14 cellular contexts compared by ENCODE assay signal in the genomic region with DNA sequence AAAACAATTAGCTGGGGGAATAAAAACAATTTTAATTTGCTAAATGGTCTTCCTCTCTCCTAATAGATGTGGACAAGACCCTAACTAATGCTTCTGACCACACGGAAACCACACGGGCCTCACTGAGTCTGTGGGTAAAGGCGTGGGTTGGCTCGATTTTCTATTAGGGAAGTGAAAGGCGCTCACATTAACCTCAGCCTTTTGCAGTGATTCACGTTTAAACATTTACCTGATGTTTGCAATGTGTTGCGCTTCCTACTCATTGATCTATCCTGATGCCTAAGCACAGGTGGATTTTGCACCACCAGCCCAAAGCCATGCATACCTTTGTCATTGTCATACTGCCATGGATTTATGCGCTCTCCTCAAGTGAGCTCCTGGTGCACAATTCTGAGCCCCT.
DNase-seq lines count a peak whose midpoint lies in the region; ATAC-seq, FAIRE-seq and TF ChIP-seq lines count a peak whose summit lies in the region.
"Had no signal": no experiment of that assay in that cellular context is flagged by ENCODE, and none has a peak within 500 bp of the region (broad histone marks: within the 10 kb centered on the region; RNA-seq: fewer than 3 reads in every experiment).

No MANE protein-coding gene starts in this region.

- DNase-seq in T-helper 9 cell, result no peak
- no peak for DNase-seq in H54 (ENCODE audit: insufficient read length, low spot score)
- no peak for DNase-seq in NCI-H2196 treated with DMSO at 0.1 percent for 48 hours (lab: John Stamatoyannopoulos, UW; ENCODE audit: unreplicated experiment)
- no peak for DNase-seq in NCI-H1436 treated with DMSO at 0.1 percent for 48 hours (lab: John Stamatoyannopoulos, UW)
- DNase-seq: activated CD4-positive, alpha-beta memory T cell treated with anti-CD3 and anti-CD28 coated beads, Interleukin-2, amount 10 ng/mL, durations not matched to agents 7 days and 5 days; CD4-positive, CD25-positive, alpha-beta regulatory T cell; hippocampal formation; NCI-H2227 treated with DMSO at 0.1 percent for 48 hours; SJCRH30 had no signal

- no peaks in the 10 kb centered on the region for H4K20me1 ChIP-seq in OCI-LY3 (ENCODE audit: insufficient read depth, low read length)

- H3K27me3 ChIP-seq in OCI-LY3 (ENCODE audit: low read depth, low read length), result peaks cover 58% of the 10 kb centered on the region
- H3K27me3 ChIP-seq: SJCRH30 had no signal

- TF ChIP-seq POLR2A in H54 (IDR thresholded peaks at IDR 0.05; ENCODE audit: low read depth, low read length), result no peak

- H3K36me3 ChIP-seq in OCI-LY3 (replicated peaks; ENCODE audit: low read depth, low read length), result no peaks in the 10 kb centered on the region
- H3K36me3 ChIP-seq: SJCRH30 had no signal

- H3K4me3 ChIP-seq in OCI-LY3 (ENCODE audit: low read length), result no peak overlapping the region
- H3K4me3 ChIP-seq: K562, SJCRH30 had no signal

- no peak for FAIRE-seq in H54 (lab: Jason Lieb, UNC)
- FAIRE-seq: K562 had no signal

- TF ChIP-seq CTCF in OCI-LY3 (IDR thresholded peaks at IDR 0.05; ENCODE audit: low read depth, low read length), result no peak

- H3K9me3 ChIP-seq in OCI-LY3 (ENCODE audit: insufficient read depth, low read length), result no peaks in the 10 kb centered on the region
- H3K9me3 ChIP-seq: SJCRH30 had no signal

- H3K9ac ChIP-seq in OCI-LY3 (ENCODE audit: low read length), result no peak overlapping the region

- H3K4me2 ChIP-seq in OCI-LY3 (ENCODE audit: low read length), result peak overlapping the region; percentile 53

- H3K79me2 ChIP-seq in OCI-LY3 (ENCODE audit: low read length), result no peaks in the 10 kb centered on the region

- H2AFZ ChIP-seq in OCI-LY3 (ENCODE audit: low read depth, low read length), result no peak overlapping the region

- peaks cover 10% of the 10 kb centered on the region for H3K4me1 ChIP-seq in OCI-LY3 (ENCODE audit: low read length)

- ATAC-seq in GM18511 (IDR thresholded peaks at IDR 0.05; ENCODE audit: unreplicated experiment) (peak; percentile 99), GM21390 (IDR thresholded peaks at IDR 0.05; ENCODE audit: unreplicated experiment) (peak; percentile 99), HG03039 (IDR thresholded peaks at IDR 0.05; ENCODE audit: unreplicated experiment) (peak; percentile 98)
- ATAC-seq: K562 had no signal

- H3K27ac ChIP-seq in OCI-LY3 (ENCODE audit: low read length), result no peak overlapping the region
- H3K27ac ChIP-seq: SJCRH30 had no signal
